ENCODE assay signal across 1 cellular context in genomic region chr6:143842902-143843688, GRCh38.
TF ChIP-seq lines count a peak whose summit lies in the region.

A gene with protein sequence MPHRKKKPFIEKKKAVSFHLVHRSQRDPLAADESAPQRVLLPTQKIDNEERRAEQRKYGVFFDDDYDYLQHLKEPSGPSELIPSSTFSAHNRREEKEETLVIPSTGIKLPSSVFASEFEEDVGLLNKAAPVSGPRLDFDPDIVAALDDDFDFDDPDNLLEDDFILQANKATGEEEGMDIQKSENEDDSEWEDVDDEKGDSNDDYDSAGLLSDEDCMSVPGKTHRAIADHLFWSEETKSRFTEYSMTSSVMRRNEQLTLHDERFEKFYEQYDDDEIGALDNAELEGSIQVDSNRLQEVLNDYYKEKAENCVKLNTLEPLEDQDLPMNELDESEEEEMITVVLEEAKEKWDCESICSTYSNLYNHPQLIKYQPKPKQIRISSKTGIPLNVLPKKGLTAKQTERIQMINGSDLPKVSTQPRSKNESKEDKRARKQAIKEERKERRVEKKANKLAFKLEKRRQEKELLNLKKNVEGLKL (plus strand): TSS chr6:143843338. CDS start chr6:143843478, 140 bp downstream.

TF ChIP-seq in HepG2, 621 proteins besides CTCF, POLR2A, EP300 and RAD21 (continued from another document and continues in another):
- TF ChIP-seq SPEN (CRISPR knock-in tag; IDR thresholded peaks at IDR 0.05; ENCODE audit: low read depth): peak; percentile 100
- TF ChIP-seq PBX3 (CRISPR knock-in tag; IDR thresholded peaks at IDR 0.05; ENCODE audit: borderline replicate concordance): peak; percentile 96
- peak; percentile 100 for TF ChIP-seq DMAP1 (CRISPR knock-in tag; IDR thresholded peaks at IDR 0.05)
- peak; percentile 100 for TF ChIP-seq ZNF883 (CRISPR knock-in tag; IDR thresholded peaks at IDR 0.05; ENCODE audit: not compliant biosample characterization)
- TF ChIP-seq DNMT1 (CRISPR knock-in tag; IDR thresholded peaks at IDR 0.05): 0 out of 2 replicates have a peak, but pooled peaks have one; percentile 44
- no peak for TF ChIP-seq USF2 (IDR thresholded peaks at IDR 0.05; ENCODE audit: low read depth, low read length)
- TF ChIP-seq USF2 (CRISPR knock-in tag; IDR thresholded peaks at IDR 0.05; ENCODE audit: borderline replicate concordance): peak; percentile 34
- peak; percentile 97 for TF ChIP-seq ZNF17 (CRISPR knock-in tag; IDR thresholded peaks at IDR 0.05)
- TF ChIP-seq SOX13 (IDR thresholded peaks at IDR 0.05): no peak
- TF ChIP-seq SOX13 (CRISPR knock-in tag; conservative IDR thresholded peaks at IDR 0.05 in 1 of 2, IDR thresholded peaks at IDR 0.05 in 1 of 2): peak; percentile 52 to 85; a peak in 2 of 4 replicates
- peak; percentile 64 for TF ChIP-seq ONECUT2 (CRISPR knock-in tag; IDR thresholded peaks at IDR 0.05)
- TF ChIP-seq MEIS2 (CRISPR knock-in tag; IDR thresholded peaks at IDR 0.05): peak; percentile 97
- no peak for TF ChIP-seq ZFP36 (IDR thresholded peaks at IDR 0.05; ENCODE audit: borderline replicate concordance, low read depth, low read length, partially characterized antibody)
- TF ChIP-seq, protein P1, sequence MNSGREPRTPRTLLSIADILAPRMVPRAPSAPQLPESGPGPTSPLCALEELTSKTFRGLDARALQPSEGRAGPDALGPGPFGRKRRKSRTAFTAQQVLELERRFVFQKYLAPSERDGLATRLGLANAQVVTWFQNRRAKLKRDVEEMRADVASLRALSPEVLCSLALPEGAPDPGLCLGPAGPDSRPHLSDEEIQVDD (CRISPR knock-in tag; IDR thresholded peaks at IDR 0.05; ENCODE audit: borderline replicate concordance): peak; percentile 97; the same call in 1 of the 2 replicates
- peak; percentile 99 for TF ChIP-seq DR1 (CRISPR knock-in tag; IDR thresholded peaks at IDR 0.05)
- TF ChIP-seq GRHL1 (CRISPR knock-in tag; conservative IDR thresholded peaks at IDR 0.05): no peak
- TF ChIP-seq ZNF572 (CRISPR knock-in tag; IDR thresholded peaks at IDR 0.05): peak; percentile 94; the same call in 1 of the 2 replicates
- peak; percentile 96 for TF ChIP-seq CHCHD3 (CRISPR knock-in tag; IDR thresholded peaks at IDR 0.05)
- TF ChIP-seq ZFP62 (CRISPR knock-in tag; IDR thresholded peaks at IDR 0.05): no peak
- TF ChIP-seq ZNF605 (CRISPR knock-in tag; IDR thresholded peaks at IDR 0.05): peak; percentile 98
- TF ChIP-seq ZNF484 (CRISPR knock-in tag; IDR thresholded peaks at IDR 0.05; ENCODE audit: borderline replicate concordance, low read depth): peak; percentile 95; the same call in 1 of the 2 replicates
- TF ChIP-seq RFX5 (IDR thresholded peaks at IDR 0.05; ENCODE audit: low read depth, low read length): peak; percentile 30; the same call in 1 of the 2 replicates
- no peak for TF ChIP-seq MATR3 (CRISPR knock-in tag; IDR thresholded peaks at IDR 0.05)
- TF ChIP-seq ZNF282 (IDR thresholded peaks at IDR 0.05; ENCODE audit: partially characterized antibody): no peak
- TF ChIP-seq E2F1 (CRISPR knock-in tag; IDR thresholded peaks at IDR 0.05): peak; percentile 91
- peak; percentile 98 for TF ChIP-seq THAP7 (CRISPR knock-in tag; IDR thresholded peaks at IDR 0.05)
- peak; percentile 98; the same call in 1 of the 2 replicates for TF ChIP-seq ZNF580 (CRISPR knock-in tag; IDR thresholded peaks at IDR 0.05; ENCODE audit: borderline replicate concordance, low read depth)
- peak; percentile 61; the same call in 1 of the 2 replicates for TF ChIP-seq KDM1A (CRISPR knock-in tag; IDR thresholded peaks at IDR 0.05)
- peak; percentile 84 for TF ChIP-seq ZNF12 (CRISPR knock-in tag; IDR thresholded peaks at IDR 0.05)
- peak; percentile 92 for TF ChIP-seq ZNF205 (CRISPR knock-in tag; IDR thresholded peaks at IDR 0.05)
- peak; percentile 97 for TF ChIP-seq ATF7-NPFF (CRISPR knock-in tag; IDR thresholded peaks at IDR 0.05; ENCODE audit: low read depth)
- peak; percentile 50; the same call in 1 of the 2 replicates for TF ChIP-seq TBP (CRISPR knock-in tag; IDR thresholded peaks at IDR 0.05)
- peak; percentile 92; the same call in 1 of the 2 replicates for TF ChIP-seq MLLT10 (CRISPR knock-in tag; IDR thresholded peaks at IDR 0.05)
- TF ChIP-seq ZNF329 (CRISPR knock-in tag; IDR thresholded peaks at IDR 0.05; ENCODE audit: low read depth): peak; percentile 82
- 0 out of 2 replicates have a peak, but pooled peaks have one; percentile 57 for TF ChIP-seq ZNF20 (CRISPR knock-in tag; IDR thresholded peaks at IDR 0.05)
- TF ChIP-seq CREB3 (CRISPR knock-in tag; IDR thresholded peaks at IDR 0.05): peak; percentile 97
- no peak for TF ChIP-seq PHF5A (CRISPR knock-in tag; IDR thresholded peaks at IDR 0.05; ENCODE audit: low read depth, unreplicated experiment)
- peak; percentile 98 for TF ChIP-seq MXI1 (IDR thresholded peaks at IDR 0.05; ENCODE audit: borderline replicate concordance, low read depth, low read length)
- TF ChIP-seq, protein P2, sequence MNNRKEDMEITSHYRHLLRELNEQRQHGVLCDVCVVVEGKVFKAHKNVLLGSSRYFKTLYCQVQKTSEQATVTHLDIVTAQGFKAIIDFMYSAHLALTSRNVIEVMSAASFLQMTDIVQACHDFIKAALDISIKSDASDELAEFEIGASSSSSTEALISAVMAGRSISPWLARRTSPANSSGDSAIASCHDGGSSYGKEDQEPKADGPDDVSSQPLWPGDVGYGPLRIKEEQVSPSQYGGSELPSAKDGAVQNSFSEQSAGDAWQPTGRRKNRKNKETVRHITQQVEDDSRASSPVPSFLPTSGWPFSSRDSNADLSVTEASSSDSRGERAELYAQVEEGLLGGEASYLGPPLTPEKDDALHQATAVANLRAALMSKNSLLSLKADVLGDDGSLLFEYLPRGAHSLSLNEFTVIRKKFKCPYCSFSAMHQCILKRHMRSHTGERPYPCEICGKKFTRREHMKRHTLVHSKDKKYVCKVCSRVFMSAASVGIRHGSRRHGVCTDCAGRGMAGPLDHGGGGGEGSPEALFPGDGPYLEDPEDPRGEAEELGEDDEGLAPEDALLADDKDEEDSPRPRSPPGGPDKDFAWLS (CRISPR knock-in tag; IDR thresholded peaks at IDR 0.05; ENCODE audit: borderline replicate concordance): peak; percentile 86; the same call in 1 of the 2 replicates
- no peak for TF ChIP-seq ZEB1 (IDR thresholded peaks at IDR 0.05; ENCODE audit: insufficient replicate concordance, low read depth)
- peak; percentile 92 for TF ChIP-seq KLF9 (CRISPR knock-in tag; IDR thresholded peaks at IDR 0.05; ENCODE audit: low read depth)
- peak; percentile 93 for TF ChIP-seq FOXK1 (CRISPR knock-in tag; IDR thresholded peaks at IDR 0.05; ENCODE audit: borderline replicate concordance, low read depth)
- no peak for TF ChIP-seq EEA1 (CRISPR knock-in tag; IDR thresholded peaks at IDR 0.05; ENCODE audit: borderline replicate concordance)
- peak; percentile 99 for TF ChIP-seq ZNF446 (CRISPR knock-in tag; IDR thresholded peaks at IDR 0.05)
- TF ChIP-seq, protein P3, sequence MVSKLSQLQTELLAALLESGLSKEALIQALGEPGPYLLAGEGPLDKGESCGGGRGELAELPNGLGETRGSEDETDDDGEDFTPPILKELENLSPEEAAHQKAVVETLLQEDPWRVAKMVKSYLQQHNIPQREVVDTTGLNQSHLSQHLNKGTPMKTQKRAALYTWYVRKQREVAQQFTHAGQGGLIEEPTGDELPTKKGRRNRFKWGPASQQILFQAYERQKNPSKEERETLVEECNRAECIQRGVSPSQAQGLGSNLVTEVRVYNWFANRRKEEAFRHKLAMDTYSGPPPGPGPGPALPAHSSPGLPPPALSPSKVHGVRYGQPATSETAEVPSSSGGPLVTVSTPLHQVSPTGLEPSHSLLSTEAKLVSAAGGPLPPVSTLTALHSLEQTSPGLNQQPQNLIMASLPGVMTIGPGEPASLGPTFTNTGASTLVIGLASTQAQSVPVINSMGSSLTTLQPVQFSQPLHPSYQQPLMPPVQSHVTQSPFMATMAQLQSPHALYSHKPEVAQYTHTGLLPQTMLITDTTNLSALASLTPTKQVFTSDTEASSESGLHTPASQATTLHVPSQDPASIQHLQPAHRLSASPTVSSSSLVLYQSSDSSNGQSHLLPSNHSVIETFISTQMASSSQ (IDR thresholded peaks at IDR 0.05; ENCODE audit: low read depth): no peak
- TF ChIP-seq, protein P3 (CRISPR knock-in tag; IDR thresholded peaks at IDR 0.05; ENCODE audit: borderline replicate concordance): peak; percentile 92
- TF ChIP-seq ZNF441 (CRISPR knock-in tag; IDR thresholded peaks at IDR 0.05; ENCODE audit: borderline replicate concordance): peak; percentile 76; the same call in 1 of the 2 replicates
- TF ChIP-seq NFYB (CRISPR knock-in tag; IDR thresholded peaks at IDR 0.05): peak; percentile 87
- TF ChIP-seq PTBP1 (IDR thresholded peaks at IDR 0.05; ENCODE audit: low read depth, low read length, poor library complexity, severe bottlenecking): no peak
